25 cellular contexts compared by ENCODE assay signal in genomic region chr1:90753556-90753955, GRCh38. TPM values are rescaled to one million over a fixed set of nuclear protein-coding genes. Genes with fewer than 3 reads are reported as not detected.
"Had no signal": no experiment of that assay in that cellular context is flagged by ENCODE, and none has a peak within 500 bp of the region (broad histone marks: within the 10 kb centered on the region; RNA-seq: fewer than 3 reads in every experiment).

No MANE protein-coding gene starts in this region.

- H3K4me2 ChIP-seq: neural progenitor cell had no signal

- H3K36me3 ChIP-seq: gastrocnemius medialis, lower lobe of right lung, neural progenitor cell, prostate gland, sigmoid colon, stomach, thyroid gland, vagina had no signal

- H3K4me3 ChIP-seq: dorsolateral prefrontal cortex, gastrocnemius medialis, lower lobe of right lung, neural progenitor cell, prostate gland, sigmoid colon, stomach, thyroid gland, vagina had no signal

- ATAC-seq: esophagus mucosa; gastrocnemius medialis; left ventricle myocardium superior; lower lobe of right lung; natural killer cell treated with Interleukin-12 subunit alpha and Interleukin-12 subunit beta and Interleukin-15 and Interleukin-18, amount 100 ng/mL, for 72 hours; right cardiac atrium; stimulated activated effector memory CD8-positive, alpha-beta T cell treated with anti-CD3 and anti-CD28 coated beads, Interleukin-12 subunit alpha, Interleukin-12 subunit beta, amount 100 ng/mL, for 72 hours had no signal

- H3K9ac ChIP-seq: neural progenitor cell had no signal

- H3K27me3 ChIP-seq: neural progenitor cell, thyroid gland, vagina had no signal

- H3K9me3 ChIP-seq: gastrocnemius medialis, lower lobe of right lung, prostate gland, sigmoid colon, stomach, thyroid gland, vagina had no signal

- DNase-seq: dorsolateral prefrontal cortex; effector CD8-positive, alpha-beta T cell; endodermal cell; foreskin fibroblast; gastrocnemius medialis; head of caudate nucleus; left ventricle myocardium superior; lower lobe of right lung; naive B cell; right cardiac atrium; sigmoid colon; stimulated activated CD4-positive, alpha-beta T cell treated with anti-CD3 and anti-CD28 coated beads, Interleukin-2, amount 100 ng/mL, for 24 hours; stimulated activated CD4-positive, alpha-beta T cell treated with anti-CD3 and anti-CD28 coated beads, Interleukin-4, amount 100 ng/mL, for 24 hours; stimulated activated naive CD4-positive, alpha-beta T cell treated with Interleukin-2 at 50 U/mL for 16 hours; stomach; thyroid gland; trophoblast cell had no signal

- H3K27ac ChIP-seq: dorsolateral prefrontal cortex, epithelial cell of prostate, gastrocnemius medialis, lower lobe of right lung, neural progenitor cell, prostate gland, sigmoid colon, stomach, thyroid gland, vagina had no signal

- H2AFZ ChIP-seq: neural progenitor cell had no signal

RNA-seq across cellular contexts. Expression of gene BARHL2, which starts 36.5 kb away (rescaled TPM):
- polyA plus RNA-seq: keratinocyte, right cardiac atrium, sigmoid colon, stomach had no signal
